ENCODE assay signal across 32 cellular contexts in the genomic region with DNA sequence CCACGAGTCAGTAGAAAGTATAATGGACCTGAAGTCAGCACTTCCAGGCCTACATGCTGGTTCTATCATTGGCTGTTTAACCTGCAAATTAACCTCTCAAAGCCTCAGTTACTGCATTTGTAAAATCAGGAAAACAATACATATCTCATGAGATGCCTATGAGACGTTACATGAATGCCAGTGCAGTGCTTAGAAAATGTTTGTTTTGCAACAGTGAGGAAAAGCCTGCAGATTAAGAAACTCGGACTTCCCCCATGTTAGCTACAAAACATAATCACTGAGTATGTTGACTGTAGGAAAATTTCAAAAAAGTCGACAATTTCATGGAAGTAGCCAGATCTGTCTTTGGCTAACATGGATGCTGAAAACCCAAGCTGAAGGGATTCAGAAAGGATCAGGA.
"Had no signal": no experiment of that assay in that cellular context is flagged by ENCODE, and none has a peak within 500 bp of the region (broad histone marks: within the 10 kb centered on the region; RNA-seq: fewer than 3 reads in every experiment).

No MANE protein-coding gene starts in this region.

- H3K4me3 ChIP-seq: adrenal gland, ascending aorta, breast epithelium, cardiac muscle cell, coronary artery, dorsolateral prefrontal cortex, gastrocnemius medialis, heart left ventricle had no signal

- ATAC-seq: activated CD4-positive, CD25-positive, alpha-beta regulatory T cell treated with anti-CD3 and anti-CD28 coated beads, Interleukin-2, amount 50 U/mL, for 24 hours; activated CD8-positive, alpha-beta T cell treated with anti-CD3 and anti-CD28 coated beads for 36 hours; activated T-cell treated with anti-CD3 and anti-CD28 coated beads, Interleukin-2, amount 50 U/mL, for 4 hours; activated T-helper 17 cell treated with anti-CD3 and anti-CD28 coated beads, Interleukin-2, amount 50 U/mL, for 72 hours; esophagus mucosa; foreskin keratinocyte; gastrocnemius medialis; heart left ventricle; T-helper 17 cell had no signal

- DNase-seq: activated B cell treated with CpG ODN at 0.5 μM for 24 hours; activated CD4-positive, alpha-beta T cell treated with anti-CD3 and anti-CD28 coated beads for 48 hours; activated CD4-positive, alpha-beta T cell treated with anti-CD3 and anti-CD28 coated beads, Interleukin-2, amount 50 U/mL, for 1 hour; activated CD4-positive, alpha-beta T cell treated with anti-CD3 and anti-CD28 coated beads, Interleukin-2, amount 50 U/mL, for 48 hours; activated CD8-positive, alpha-beta memory T cell treated with anti-CD3 and anti-CD28 coated beads for 24 hours; activated CD8-positive, alpha-beta T cell treated with anti-CD3 and anti-CD28 coated beads for 36 hours; activated effector memory CD4-positive, alpha-beta T cell treated with Interleukin-2 at 50 U/mL for 16 hours; activated gamma-delta T cell treated with Interleukin-2 at 50 U/mL for 16 hours; activated naive CD4-positive, alpha-beta T cell treated with anti-CD3 and anti-CD28 coated beads, Interleukin-2, amount 50 U/mL, for 16 hours; activated naive CD4-positive, alpha-beta T cell treated with Interleukin-2 at 50 U/mL for 16 hours; activated T-cell treated with anti-CD3 and anti-CD28 coated beads, Interleukin-2, amount 50 U/mL, for 4 hours; adrenal gland; central memory CD4-positive, alpha-beta T cell; cerebellar nuclear complex; dorsolateral prefrontal cortex; effector memory CD4-positive, alpha-beta T cell; endodermal cell; foreskin keratinocyte; gastrocnemius medialis; glutamatergic neuron; heart left ventricle; T-helper 1 cell; T-helper 17 cell; T1000; WERI-Rb-1 had no signal
